Comparison of ENCODE assay signal across 11 cellular contexts in the genomic region with DNA sequence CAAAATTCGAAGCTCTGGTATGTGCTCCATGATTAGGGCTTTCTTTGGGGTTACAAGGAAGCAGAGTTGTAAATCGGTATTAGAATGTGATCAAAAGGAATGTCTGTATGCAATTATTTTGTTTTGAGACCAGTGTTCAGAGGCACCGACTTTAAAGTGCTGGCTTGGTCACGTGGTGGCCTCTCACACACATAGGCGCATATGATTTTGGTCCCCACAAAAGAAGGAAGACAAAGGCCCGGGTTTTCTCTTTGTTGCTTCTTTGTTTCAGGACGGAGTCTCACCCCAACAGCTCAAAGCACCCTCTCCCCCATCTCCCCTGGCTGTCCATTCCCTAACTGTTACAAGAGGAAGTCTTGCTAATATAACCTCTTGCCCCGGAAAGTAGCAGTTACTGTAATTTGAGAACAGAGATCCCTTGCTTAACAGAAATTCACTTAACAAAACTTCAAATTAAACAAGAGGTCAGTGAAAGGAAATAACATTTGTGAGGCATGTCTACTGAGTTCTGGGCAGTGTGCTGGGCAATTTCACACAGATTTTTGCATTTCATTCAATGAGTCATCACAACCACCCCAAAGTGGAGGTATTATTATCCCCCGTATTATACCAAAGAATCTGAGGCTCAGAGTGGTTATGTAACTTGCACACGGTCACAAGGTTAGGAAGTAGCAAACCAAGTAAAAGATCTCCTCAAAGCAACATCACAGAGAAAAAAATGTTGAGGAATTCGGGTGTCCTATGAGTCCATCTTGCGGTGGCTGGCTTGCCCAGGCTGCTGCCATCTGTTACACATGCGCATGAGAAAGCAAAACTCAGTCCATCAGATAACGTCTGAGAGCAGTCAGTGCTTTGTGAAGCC.
DNase-seq lines count a peak whose midpoint lies in the region; ATAC-seq and TF ChIP-seq lines count a peak whose summit lies in the region.
"Had no signal": no experiment of that assay in that cellular context is flagged by ENCODE, and none has a peak within 500 bp of the region (broad histone marks: within the 10 kb centered on the region; RNA-seq: fewer than 3 reads in every experiment).

No MANE protein-coding gene starts in this region.

- TF ChIP-seq POLR2A in gastroesophageal sphincter (IDR thresholded peaks at IDR 0.05), result no peak

- H3K23ac ChIP-seq in mesendoderm (ENCODE audit: low read length), result no peak overlapping the region

- H3K4me2 ChIP-seq in mesendoderm (ENCODE audit: low read length), result no peak overlapping the region
- H3K4me2 ChIP-seq: BLaER1 had no signal

- H2BK15ac ChIP-seq in mesendoderm (replicated peaks; ENCODE audit: low read depth), result peak overlapping the region; percentile 25

- no peak overlapping the region for H2BK5ac ChIP-seq in mesendoderm (ENCODE audit: low read length)

- H3K4ac ChIP-seq in mesendoderm (ENCODE audit: low read depth, low read length), result no peak overlapping the region

- H3K36me3 ChIP-seq in ACC112 (ENCODE audit: insufficient read depth, low read length) (no peaks in the 10 kb centered on the region), HUES6 (ENCODE audit: control insufficient read depth, insufficient read depth, low read length) (no peaks in the 10 kb centered on the region), brain microvascular endothelial cell (replicated peaks) (no peaks in the 10 kb centered on the region), mesendoderm (ENCODE audit: control insufficient read depth, insufficient read depth, low read length) (no peaks in the 10 kb centered on the region), gastroesophageal sphincter (no peaks in the 10 kb centered on the region)
- H3K36me3 ChIP-seq: BLaER1 had no signal

- no peak overlapping the region for H4K8ac ChIP-seq in mesendoderm (ENCODE audit: low read depth, low read length)

- H3K4me3 ChIP-seq in ACC112 (ENCODE audit: low read depth, low read length), result peak overlapping the region; percentile 19; the same call in 1 of the 2 replicates
- H3K4me3 ChIP-seq in HUES6 (ENCODE audit: low read depth, low read length), result no peak overlapping the region
- H3K4me3 ChIP-seq in brain microvascular endothelial cell (ENCODE audit: low read depth, low read length), result no peak overlapping the region
- no peak overlapping the region for H3K4me3 ChIP-seq in mesendoderm (ENCODE audit: low read length)
- H3K4me3 ChIP-seq in gastroesophageal sphincter, result no peak overlapping the region
- H3K4me3 ChIP-seq: BLaER1 had no signal

- H3K27me3 ChIP-seq in ACC112 (ENCODE audit: insufficient read depth, low read length) (no peaks in the 10 kb centered on the region), HUES6 (ENCODE audit: control insufficient read depth, insufficient read depth, low read length) (no peaks in the 10 kb centered on the region), brain microvascular endothelial cell (replicated peaks) (no peaks in the 10 kb centered on the region), mesendoderm (ENCODE audit: insufficient read depth, low read length, poor library complexity) (no peaks in the 10 kb centered on the region), gastroesophageal sphincter (no peaks in the 10 kb centered on the region)
- H3K27me3 ChIP-seq: BLaER1 had no signal

- H3K27ac ChIP-seq in ACC112 (ENCODE audit: low read depth, low read length), result peak overlapping the region; percentile 75
- H3K27ac ChIP-seq in HUES6 (ENCODE audit: low read depth, low read length), result peak overlapping the region; percentile 29
- H3K27ac ChIP-seq in brain microvascular endothelial cell, result peak overlapping the region; percentile 91
- H3K27ac ChIP-seq in mesendoderm (ENCODE audit: low read depth, low read length), result no peak overlapping the region
- no peak overlapping the region for H3K27ac ChIP-seq in gastroesophageal sphincter
- H3K27ac ChIP-seq: BLaER1 had no signal

- TF ChIP-seq CTCF in brain microvascular endothelial cell (IDR thresholded peaks at IDR 0.05; ENCODE audit: low read depth, low read length, missing control alignments) (no peak), gastroesophageal sphincter (IDR thresholded peaks at IDR 0.05) (no peak)

- no CpG with 5 or more reads among the region's 14 CpGs for WGBS in mesendoderm (ENCODE audit: extremely low coverage, insufficient coverage, low lambda C conversion rate)
- 55 to 71% methylated on average over 13 of the region's 14 CpGs for WGBS in gastroesophageal sphincter (ENCODE audit: low coverage in 1 of 2), 2 donors

- H4K5ac ChIP-seq in mesendoderm (ENCODE audit: low read length), result no peak overlapping the region

- no peak for ATAC-seq in gastroesophageal sphincter
- ATAC-seq: activated CD8-positive, alpha-beta memory T cell treated with anti-CD3 and anti-CD28 coated beads, Interleukin-2, amount 10 ng/mL, durations not matched to agents 7 days and 5 days; natural killer cell had no signal

- in situ Hi-C loops in brain microvascular endothelial cell (cut with HindIII; ENCODE audit: low pct_ligation_motif_present, low sequenced_read_pairs), result no loop called here

- no peaks in the 10 kb centered on the region for H3K9me3 ChIP-seq in HUES6 (ENCODE audit: control insufficient read depth, insufficient read depth, low read depth, low read length)
- H3K9me3 ChIP-seq in gastroesophageal sphincter, result no peaks in the 10 kb centered on the region
- H3K9me3 ChIP-seq: BLaER1 had no signal

- no peak for TF ChIP-seq EP300 in gastroesophageal sphincter (IDR thresholded peaks at IDR 0.05)

- peak overlapping the region; percentile 14 for H3K9ac ChIP-seq in HUES6 (ENCODE audit: low read length)
- H3K9ac ChIP-seq in mesendoderm (ENCODE audit: low read length), result no peak overlapping the region
- H3K9ac ChIP-seq: BLaER1 had no signal

- no peaks in the 10 kb centered on the region for H3K79me2 ChIP-seq in ACC112 (ENCODE audit: control insufficient read depth, insufficient read depth, low read length, unreplicated experiment)
- no peaks in the 10 kb centered on the region for H3K79me2 ChIP-seq in mesendoderm (ENCODE audit: control insufficient read depth, insufficient read depth, low read length)

- DNase-seq in brain microvascular endothelial cell (peak; percentile 85), mesendoderm (no peak), NCI-H2196 (lab: John Stamatoyannopoulos, UW; ENCODE audit: unreplicated experiment) (no peak), NOMO-1 treated with dmso at 0.1 percent for 144 hours (lab: John Stamatoyannopoulos, UW; ENCODE audit: unreplicated experiment) (no peak), SIG-M5 treated with dmso at 0.1 percent for 504 hours (lab: John Stamatoyannopoulos, UW; ENCODE audit: unreplicated experiment) (no peak)
- DNase-seq: activated CD8-positive, alpha-beta memory T cell treated with anti-CD3 and anti-CD28 coated beads, Interleukin-2, amount 10 ng/mL, durations not matched to agents 7 days and 5 days; natural killer cell had no signal

- no peaks in the 10 kb centered on the region for H3K79me1 ChIP-seq in mesendoderm (ENCODE audit: low read length)

- H3K4me1 ChIP-seq in ACC112 (ENCODE audit: control insufficient read depth, insufficient read depth, low read length, unreplicated experiment) (peaks cover 21% of the 10 kb centered on the region), HUES6 (ENCODE audit: control insufficient read depth, insufficient read depth, low read length) (peaks cover 40% of the 10 kb centered on the region), mesendoderm (ENCODE audit: control insufficient read depth, low read depth, low read length) (peaks cover 17% of the 10 kb centered on the region), gastroesophageal sphincter (no peaks in the 10 kb centered on the region)

- H2BK120ac ChIP-seq in mesendoderm (ENCODE audit: low read depth, low read length), result no peak overlapping the region

- H3K56ac ChIP-seq in mesendoderm (ENCODE audit: low read length), result peak overlapping the region; percentile 31

- H2AFZ ChIP-seq in ACC112 (ENCODE audit: low read length, unreplicated experiment), result peak overlapping the region; percentile 66

- no peak overlapping the region for H3K18ac ChIP-seq in mesendoderm (ENCODE audit: low read length)

- H2AK5ac ChIP-seq in mesendoderm (ENCODE audit: low read length), result no peak overlapping the region

Comparison
In these comparisons a context has a peak if more than half of its experiments do, and no peak if none do; other contexts are left out.
1. H3K27ac ChIP-seq: peak in ACC112 (single experiment), HUES6 (single experiment) and brain microvascular endothelial cell (single experiment); none in mesendoderm (single experiment) and gastroesophageal sphincter (0 of 4).